Comparison of ENCODE assay signal across 8 cellular contexts in genomic region chr15:85623648-85624047, GRCh38.
DNase-seq lines count a peak whose midpoint lies in the region; ATAC-seq and TF ChIP-seq lines count a peak whose summit lies in the region.

No MANE protein-coding gene starts in this region.

- no peaks in the 10 kb centered on the region for H3K9me3 ChIP-seq in CD4-positive, alpha-beta memory T cell (ENCODE audit: control insufficient read depth in 1 of 2, low read length in 2 of 2)
- H3K9me3 ChIP-seq in neutrophil: no peaks in the 10 kb centered on the region

- no peak for TF ChIP-seq CTCF in neutrophil (IDR thresholded peaks at IDR 0.05)

- H3K4me1 Mint-ChIP-seq in CD4-positive, alpha-beta memory T cell: peaks cover 49 to 67% (median 63%) of the 10 kb centered on the region in 4 donors

- H3K27ac Mint-ChIP-seq in CD4-positive, alpha-beta memory T cell: peak overlapping the region in 6 of 7 donors; percentile 57 to 95 (median 76)

- H3K4me1 ChIP-seq in CD4-positive, alpha-beta memory T cell (ENCODE audit: insufficient read depth, low read length): peaks cover 87% of the 10 kb centered on the region
- peaks cover 59 to 71% of the 10 kb centered on the region in 2 experiments for H3K4me1 ChIP-seq in neutrophil (ENCODE audit: control insufficient read depth in 1 of 2, insufficient read depth in 1 of 2, low read depth in 1 of 2, low read length in 1 of 2)

- no peaks in the 10 kb centered on the region for H3K36me3 ChIP-seq in CD4-positive, alpha-beta memory T cell (ENCODE audit: insufficient read depth, low read length)
- peaks cover 38% of the 10 kb centered on the region for H3K36me3 ChIP-seq in neutrophil

- CTCF ChIA-PET in CD4-positive, alpha-beta memory T cell (lab: Charles Lee; ENCODE audit: partially characterized antibody): interaction anchor here (0.9 to 3.6 kb wide), 6 partner anchors 7 to 96 kb away, joined by 3 to 21 read pairs (median 3); no protein-coding TSS in a partner anchor

- H3K27me3 Mint-ChIP-seq in CD4-positive, alpha-beta memory T cell: no peaks in the 10 kb centered on the region

- no peak overlapping the region for H3K27ac ChIP-seq in CD4-positive, alpha-beta memory T cell (ENCODE audit: low read depth, low read length)
- H3K27ac ChIP-seq in neutrophil: peak overlapping the region; percentile 64

- intact Hi-C loops in CD4-positive, alpha-beta memory T cell (cut with micrococcal nuclease): no loop called here

- H3K4me3 ChIP-seq in CD4-positive, alpha-beta memory T cell (ENCODE audit: low read length in 2 of 2): no peak overlapping the region
- H3K4me3 ChIP-seq in neutrophil (ENCODE audit: low read depth in 1 of 2, low read length in 1 of 2): no peak overlapping the region

- H3K4me3 Mint-ChIP-seq in CD4-positive, alpha-beta memory T cell: peak overlapping the region in 4 of 8 donors; percentile 16 to 80 (median 48)

- H3K27me3 ChIP-seq in CD4-positive, alpha-beta memory T cell (ENCODE audit: insufficient read depth, low read length): no peaks in the 10 kb centered on the region
- no peaks in the 10 kb centered on the region for H3K27me3 ChIP-seq in neutrophil

- peaks cover 7 to 15% of the 10 kb centered on the region in 2 donors for H3K36me3 Mint-ChIP-seq in CD4-positive, alpha-beta memory T cell

- POLR2A ChIA-PET in CD4-positive, alpha-beta memory T cell (lab: Charles Lee; ENCODE audit: partially characterized antibody): interaction anchor here (1.3 to 6.5 kb wide), 7 partner anchors 14 to 80 kb away, joined by 4 to 72 read pairs (median 45); no protein-coding TSS in a partner anchor

- no peaks in the 10 kb centered on the region for H3K9me3 Mint-ChIP-seq in CD4-positive, alpha-beta memory T cell

- ATAC-seq in GM21786 (IDR thresholded peaks at IDR 0.05; ENCODE audit: unreplicated experiment): no peak

- DNase-seq in CD4-positive, alpha-beta memory T cell: no peak
- DNase-seq in NCI-H226: peak; percentile 35
- DNase-seq in dermis blood vessel endothelial cell: peak; percentile 28
- DNase-seq in SW 1271 (lab: John Stamatoyannopoulos, UW): no peak
- DNase-seq in amniotic stem cell (lab: John Stamatoyannopoulos, UW): no peak
- DNase-seq in NCI-H2227 (lab: John Stamatoyannopoulos, UW; ENCODE audit: unreplicated experiment): no peak

Comparison
In these comparisons a context has a peak if more than half of its experiments do, and no peak if none do; other contexts are left out.
1. DNase-seq: peak in NCI-H226 (single experiment) and dermis blood vessel endothelial cell (single experiment); none in CD4-positive, alpha-beta memory T cell (0 of 5), SW 1271 (0 of 2), amniotic stem cell (single experiment) and NCI-H2227 (single experiment).